In genomic region chr11:102144357-102145342, GRCh38 we compare ENCODE assay signal across 14 cellular contexts. TPM values are rescaled to one million over a fixed set of nuclear protein-coding genes. Genes with fewer than 3 reads are reported as not detected.
DNase-seq lines count a peak whose midpoint lies in the region; ATAC-seq and TF ChIP-seq lines count a peak whose summit lies in the region.
"Had no signal": no experiment of that assay in that cellular context is flagged by ENCODE, and none has a peak within 500 bp of the region (broad histone marks: within the 10 kb centered on the region; RNA-seq: fewer than 3 reads in every experiment).

No MANE protein-coding gene starts in this region.

- no peak overlapping the region for H3K9ac ChIP-seq in fibroblast of lung (ENCODE audit: insufficient read depth, low read length)
- H3K9ac ChIP-seq in neural progenitor cell = no peak overlapping the region

- H2AFZ ChIP-seq in ACC112 (ENCODE audit: low read length, unreplicated experiment) = no peak overlapping the region
- no peak overlapping the region for H2AFZ ChIP-seq in fibroblast of lung (ENCODE audit: low read length)
- H2AFZ ChIP-seq in neural progenitor cell (replicated peaks) = no peak overlapping the region

- peaks cover 16% of the 10 kb centered on the region for H3K4me1 Mint-ChIP-seq in neural progenitor cell

- H3K27ac Mint-ChIP-seq in neural progenitor cell = peak overlapping the region; percentile 22
- H3K27ac Mint-ChIP-seq: activated naive CD8-positive, alpha-beta T cell had no signal

- H3K9me3 ChIP-seq in fibroblast of lung (ENCODE audit: control insufficient read depth, insufficient read depth, low read depth, low read length) (no peaks in the 10 kb centered on the region), neural progenitor cell (ENCODE audit: low read depth) (no peaks in the 10 kb centered on the region)

- no peaks in the 10 kb centered on the region for H3K27me3 Mint-ChIP-seq in neural progenitor cell (ENCODE audit: insufficient read depth, low read depth)

- H3K4me3 ChIP-seq in ACC112 (ENCODE audit: low read depth, low read length) (peak overlapping the region; percentile 51), fibroblast of lung (replicated peaks in 1 of 4; ENCODE audit: control extremely low read depth in 1 of 4, insufficient read depth in 1 of 4, low read depth in 3 of 4, low read length in 4 of 4) (peak overlapping the region in 1 of 4 experiments; percentile 18), neural progenitor cell (no peak overlapping the region)
- H3K4me3 ChIP-seq: GM12878 had no signal

- ATAC-seq in HG03039 (IDR thresholded peaks at IDR 0.05; ENCODE audit: unreplicated experiment) (no peak), HG02571 (IDR thresholded peaks at IDR 0.05; ENCODE audit: unreplicated experiment) (no peak)
- ATAC-seq: GM12878 had no signal

- DNase-seq in NOMO-1 treated with DMSO at 0.1 percent for 48 hours (lab: John Stamatoyannopoulos, UW; ENCODE audit: unreplicated experiment) = peak; percentile 56
- DNase-seq in fibroblast of lung (ENCODE audit: low read depth in 2 of 2) = peak; percentile 46 to 93
- DNase-seq in neural progenitor cell (ENCODE audit: low spot score) = peak; percentile 15
- DNase-seq in activated CD4-positive, alpha-beta T cell treated with anti-CD3 and anti-CD28 coated beads for 1 hour = no peak
- DNase-seq in HT-29 (ENCODE audit: low spot score) = no peak
- DNase-seq: H9, head of caudate nucleus, NCI-H69, retina had no signal

- H3K4me2 ChIP-seq in fibroblast of lung (ENCODE audit: extremely low read depth, insufficient read depth, low read length) (peak overlapping the region; percentile 61), neural progenitor cell (peak overlapping the region; percentile 38)

- H4K20me1 ChIP-seq in fibroblast of lung (ENCODE audit: control insufficient read depth, extremely low read depth, insufficient read depth, low read length) = no peaks in the 10 kb centered on the region
- peaks cover 28% of the 10 kb centered on the region for H4K20me1 ChIP-seq in neural progenitor cell (ENCODE audit: low read depth)

- H3K9me3 Mint-ChIP-seq in neural progenitor cell = peaks cover 12% of the 10 kb centered on the region
- H3K9me3 Mint-ChIP-seq: H9 had no signal

- H3K27me3 ChIP-seq in ACC112 (ENCODE audit: insufficient read depth, low read length) (no peaks in the 10 kb centered on the region), fibroblast of lung (ENCODE audit: control insufficient read depth, insufficient read depth, low read length) (no peaks in the 10 kb centered on the region), neural progenitor cell (no peaks in the 10 kb centered on the region)

- no peaks in the 10 kb centered on the region for H3F3A ChIP-seq in neural progenitor cell (ENCODE audit: low read depth)

- peaks cover 61% of the 10 kb centered on the region for H3K4me1 ChIP-seq in ACC112 (ENCODE audit: control insufficient read depth, insufficient read depth, low read length, unreplicated experiment)
- H3K4me1 ChIP-seq in fibroblast of lung (ENCODE audit: control insufficient read depth, extremely low read depth, insufficient read depth, low read length) = peaks cover 12% of the 10 kb centered on the region
- H3K4me1 ChIP-seq in neural progenitor cell = peaks cover 15% of the 10 kb centered on the region

- no peak for TF ChIP-seq CTCF in fibroblast of lung (conservative IDR thresholded peaks at IDR 0.05 in 1 of 2, IDR thresholded peaks at IDR 0.05 in 1 of 2; ENCODE audit: low read depth in 1 of 2, low read length in 2 of 2)
- no peak for TF ChIP-seq CTCF in neural progenitor cell (IDR thresholded peaks at IDR 0.05)

- H3K4me3 Mint-ChIP-seq in neural progenitor cell = no peak overlapping the region
- H3K4me3 Mint-ChIP-seq: activated naive CD8-positive, alpha-beta T cell; H9 had no signal

- H3K27ac ChIP-seq in ACC112 (ENCODE audit: low read depth, low read length) (peak overlapping the region; percentile 73), fibroblast of lung (ENCODE audit: insufficient read depth, low read length) (peak overlapping the region; percentile 55), neural progenitor cell (no peak overlapping the region)

- H3K79me2 ChIP-seq in ACC112 (ENCODE audit: control insufficient read depth, insufficient read depth, low read length, unreplicated experiment) = peaks cover 97% of the 10 kb centered on the region
- peaks cover 98% of the 10 kb centered on the region for H3K79me2 ChIP-seq in fibroblast of lung (ENCODE audit: control insufficient read depth, insufficient read depth, low read length)
- peaks cover 96% of the 10 kb centered on the region for H3K79me2 ChIP-seq in neural progenitor cell (ENCODE audit: low read depth)

- H3K36me3 ChIP-seq in ACC112 (ENCODE audit: insufficient read depth, low read length) (peaks cover 18% of the 10 kb centered on the region), fibroblast of lung (ENCODE audit: control insufficient read depth, insufficient read depth, low read length) (no peaks in the 10 kb centered on the region), neural progenitor cell (no peaks in the 10 kb centered on the region)

- peaks cover 48% of the 10 kb centered on the region for H3K36me3 Mint-ChIP-seq in neural progenitor cell
- H3K36me3 Mint-ChIP-seq: activated naive CD8-positive, alpha-beta T cell had no signal

RNA-seq across cellular contexts. Expression of gene YAP1, which starts 34.4 kb away (rescaled TPM):
- total RNA-seq in fibroblast of lung (157 and 169 TPM in 2 replicates), neural progenitor cell (ENCODE audit: low replicate concordance) (59.9 and 91.4 TPM in 2 replicates)
- 108 and 116 TPM in 2 replicates for polyA plus RNA-seq in fibroblast of lung
- 95.3 and 109 TPM in 2 replicates for polyA plus RNA-seq in fibroblast of lung (2012)
- 285 and 311 TPM in 2 replicates for polyA minus RNA-seq in fibroblast of lung (ENCODE audit: low replicate concordance)
- 112 TPM in 2 replicates for total RNA-seq in HT-29 (2014; rRNA removed; shearing (Covaris generic))

Comparison
In these comparisons a context has a peak if more than half of its experiments do, and no peak if none do; other contexts are left out.
1. DNase-seq: peak in NOMO-1 treated with DMSO at 0.1 percent for 48 hours (single experiment), fibroblast of lung (2 of 2) and neural progenitor cell (single experiment); none in activated CD4-positive, alpha-beta T cell treated with anti-CD3 and anti-CD28 coated beads for 1 hour (single experiment) and HT-29 (single experiment).